ENCODE assay signal across 29 cellular contexts in the genomic region with DNA sequence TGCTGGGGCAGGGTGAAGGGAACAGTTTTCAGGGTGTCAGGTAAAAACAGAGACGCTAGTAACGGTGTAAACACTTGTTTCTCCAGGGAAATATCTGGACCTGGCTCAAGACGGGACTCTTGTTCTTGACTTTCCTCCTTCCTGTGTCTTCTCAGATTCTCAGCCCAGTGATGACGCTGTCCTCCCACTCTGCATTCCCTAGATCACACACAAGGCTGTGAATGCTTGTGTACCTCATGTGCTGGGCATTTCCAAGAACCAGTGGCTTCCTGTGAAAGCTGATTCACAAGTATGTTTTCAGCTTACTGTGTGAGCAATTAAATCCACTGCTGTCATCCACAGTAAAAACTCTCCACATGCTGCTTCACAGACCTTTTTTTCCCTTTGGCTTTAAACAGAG.
DNase-seq lines count a peak whose midpoint lies in the region; ATAC-seq and TF ChIP-seq lines count a peak whose summit lies in the region.
"Had no signal": no experiment of that assay in that cellular context is flagged by ENCODE, and none has a peak within 500 bp of the region (broad histone marks: within the 10 kb centered on the region; RNA-seq: fewer than 3 reads in every experiment).

No MANE protein-coding gene starts in this region.

- H3K9me3 ChIP-seq in testis (no peaks in the 10 kb centered on the region), suprapubic skin (no peaks in the 10 kb centered on the region)
- H3K9me3 ChIP-seq: body of pancreas, ovary, tibial nerve had no signal

- H3K4me3 ChIP-seq in testis (no peak overlapping the region), suprapubic skin (no peak overlapping the region)
- H3K4me3 ChIP-seq: body of pancreas, heart right ventricle, ovary, SK-N-MC, tibial nerve had no signal

- H3K36me3 ChIP-seq in testis (ENCODE audit: low read depth, missing control alignments), result no peaks in the 10 kb centered on the region
- H3K36me3 ChIP-seq in suprapubic skin, result no peaks in the 10 kb centered on the region
- H3K36me3 ChIP-seq: heart right ventricle, ovary, tibial nerve had no signal

- no peak for TF ChIP-seq CTCF in testis (IDR thresholded peaks at IDR 0.05)
- TF ChIP-seq CTCF in suprapubic skin (IDR thresholded peaks at IDR 0.05), result no peak

- DNase-seq in RKO (ENCODE audit: low spot score) (peak; percentile 49), globus pallidus (ENCODE audit: low spot score) (peak; percentile 7), occipital lobe (lab: John Stamatoyannopoulos, UW) (peak; percentile 14), testis (peak; percentile 18), HPDE6-E6E7 (ENCODE audit: extremely low spot score) (no peak), suprapubic skin (ENCODE audit: low spot score in 2 of 2) (no peak)
- DNase-seq in activated naive CD4-positive, alpha-beta T cell treated with Interleukin-2 at 50 U/mL for 16 hours, result no peak
- DNase-seq: activated CD4-positive, alpha-beta T cell treated with anti-CD3 and anti-CD28 coated beads, Interleukin-2, amount 50 U/mL, for 4 hours; activated gamma-delta T cell treated with Interleukin-2 at 50 U/mL for 16 hours; activated T-cell treated with anti-CD3 and anti-CD28 coated beads, Interleukin-2, amount 50 U/mL, for 48 hours; body of pancreas; COR-L47; foreskin keratinocyte; Kasumi-1; MV-4-11; NCI-H1436 treated with DMSO at 0.1 percent for 48 hours; NCI-H2107; NCI-H446; NCI-H82; ovary; retina; stimulated activated CD8-positive, alpha-beta memory T cell treated with anti-CD3 and anti-CD28 coated beads, Interleukin-4, amount 100 ng/mL, for 48 hours; T-helper 17 cell had no signal

- intact Hi-C loops in testis (cut with DNase I; ENCODE audit: low total_unique reads), result no loop called here

- H3K4me1 ChIP-seq in testis (no peaks in the 10 kb centered on the region), suprapubic skin (no peaks in the 10 kb centered on the region)
- H3K4me1 ChIP-seq: body of pancreas, foreskin keratinocyte, heart right ventricle, tibial nerve had no signal

- no peak for TF ChIP-seq POLR2A in testis (IDR thresholded peaks at IDR 0.05)
- no peak for TF ChIP-seq POLR2A in suprapubic skin (IDR thresholded peaks at IDR 0.05)

- 47 to 52% methylated on average over 4 of the region's 4 CpGs for WGBS in testis, 2 donors
- 72% methylated on average over 4 of the region's 4 CpGs for WGBS in suprapubic skin

- ATAC-seq in GM18909 (IDR thresholded peaks at IDR 0.05; ENCODE audit: poor library complexity, unreplicated experiment), result no peak
- ATAC-seq: body of pancreas, foreskin keratinocyte, HCT116, T-helper 17 cell had no signal

- H3K27me3 ChIP-seq in testis, result no peaks in the 10 kb centered on the region
- H3K27me3 ChIP-seq in suprapubic skin, result no peaks in the 10 kb centered on the region
- H3K27me3 ChIP-seq: body of pancreas, foreskin keratinocyte, heart right ventricle, ovary, tibial nerve had no signal

- TF ChIP-seq EP300 in suprapubic skin (IDR thresholded peaks at IDR 0.05), result no peak

- H3K27ac ChIP-seq in testis, result no peak overlapping the region
- H3K27ac ChIP-seq in suprapubic skin, result no peak overlapping the region
- H3K27ac ChIP-seq: body of pancreas, C4-2B, foreskin keratinocyte, heart right ventricle, ovary, SK-N-MC, tibial nerve had no signal

Comparison
In these comparisons a context has a peak if more than half of its experiments do, and no peak if none do; other contexts are left out.
1. DNase-seq: peak in RKO (single experiment), globus pallidus (single experiment), occipital lobe (single experiment) and testis (single experiment); none in HPDE6-E6E7 (single experiment), suprapubic skin (0 of 2) and activated naive CD4-positive, alpha-beta T cell treated with Interleukin-2 at 50 U/mL for 16 hours (single experiment).